7 cellular contexts compared by ENCODE assay signal in genomic region chr3:165443664-165444063, GRCh38.
"Had no signal": no experiment of that assay in that cellular context is flagged by ENCODE, and none has a peak within 500 bp of the region (broad histone marks: within the 10 kb centered on the region; RNA-seq: fewer than 3 reads in every experiment).

No MANE protein-coding gene starts in this region.

- DNase-seq: IMR-90, KBM-7, KG1 had no signal

- H3K9ac ChIP-seq: KMS-11 had no signal

- H3K27ac ChIP-seq: HL-60, KMS-11 had no signal

- H3K4me3 ChIP-seq: K562 had no signal

- H3K4me2 ChIP-seq: KMS-11 had no signal

- ATAC-seq: HepG2, K562 had no signal
